Comparison of ENCODE assay signal across 20 cellular contexts in the genomic region with DNA sequence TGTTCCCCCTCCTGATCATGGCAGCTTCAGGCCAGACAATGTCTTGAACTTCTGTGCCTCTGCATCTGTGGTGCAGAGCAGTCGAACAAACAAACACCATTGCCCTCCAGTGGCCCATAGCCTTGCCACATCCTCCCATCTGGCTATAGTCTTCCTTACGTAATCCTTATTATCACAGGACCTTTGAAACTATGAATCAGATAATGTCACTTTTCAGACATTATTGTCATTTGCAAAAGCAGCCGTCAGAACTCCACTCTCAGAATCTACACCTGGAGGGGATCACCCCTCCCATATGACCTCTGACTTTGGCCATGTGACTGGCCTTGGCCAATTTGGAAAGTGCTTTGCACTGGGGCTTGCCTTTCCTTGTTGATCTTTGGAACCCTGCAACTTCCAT.
DNase-seq lines count a peak whose midpoint lies in the region; ATAC-seq lines count a peak whose summit lies in the region.
"Had no signal": no experiment of that assay in that cellular context is flagged by ENCODE, and none has a peak within 500 bp of the region (broad histone marks: within the 10 kb centered on the region; RNA-seq: fewer than 3 reads in every experiment).

No MANE protein-coding gene starts in this region.

- ATAC-seq in GM21576 (IDR thresholded peaks at IDR 0.05; ENCODE audit: unreplicated experiment), result no peak
- ATAC-seq: gastrocnemius medialis, left colon, mucosa of descending colon had no signal

- no peak overlapping the region for H3K4me3 ChIP-seq in H7 (ENCODE audit: insufficient read depth, low read depth, low read length)
- H3K4me3 ChIP-seq: cardiac muscle cell, gastrocnemius medialis, mucosa of descending colon, suprapubic skin had no signal

- H3K36me3 ChIP-seq in H7 (replicated peaks; ENCODE audit: control insufficient read depth, insufficient read depth, low read length), result no peaks in the 10 kb centered on the region
- H3K36me3 ChIP-seq: cardiac muscle cell, gastrocnemius medialis, neutrophil, suprapubic skin had no signal

- H3K4me1 Mint-ChIP-seq in immature natural killer cell, result peaks cover 20 to 43% of the 10 kb centered on the region in 2 donors

- peak; percentile 17 for DNase-seq in Ammon's horn (ENCODE audit: low spot score)
- peak; percentile 34 for DNase-seq in H7
- DNase-seq in NOMO-1 treated with dmso at 0.1 percent for 144 hours (lab: John Stamatoyannopoulos, UW; ENCODE audit: unreplicated experiment), result peak; percentile 33
- DNase-seq in immature natural killer cell, result peak; percentile 25 to 40 (median 31)
- no peak for DNase-seq in AG08396 (ENCODE audit: low spot score)
- DNase-seq in D341Med (ENCODE audit: low spot score), result no peak
- no peak for DNase-seq in EL
- DNase-seq: activated CD4-positive, alpha-beta T cell treated with anti-CD3 and anti-CD28 coated beads, Interleukin-2, amount 50 U/mL, for 4 hours; activated naive CD4-positive, alpha-beta T cell; DMS79 treated with DMSO at 0.1 percent for 48 hours; gastrocnemius medialis; left colon; mucosa of descending colon; NCI-H1694; NCI-H2227 treated with DMSO at 0.1 percent for 48 hours; T-helper 1 cell had no signal

- H3K4me3 Mint-ChIP-seq in immature natural killer cell, result no peak overlapping the region

- peaks cover 0 to 3% (median 3%) of the 10 kb centered on the region in 3 donors for H3K27me3 Mint-ChIP-seq in immature natural killer cell (ENCODE audit: low read depth in 3 of 3)

- H3K9me3 Mint-ChIP-seq in immature natural killer cell, result no peaks in the 10 kb centered on the region

- no peaks in the 10 kb centered on the region for H3K36me3 Mint-ChIP-seq in immature natural killer cell

- peak overlapping the region in 1 of 6 donors; percentile 4 for H3K27ac Mint-ChIP-seq in immature natural killer cell

- H3K27me3 ChIP-seq in H7 (ENCODE audit: control insufficient read depth, insufficient read depth, low read length), result no peaks in the 10 kb centered on the region
- H3K27me3 ChIP-seq: cardiac muscle cell, gastrocnemius medialis, neutrophil, suprapubic skin had no signal

Comparison
In these comparisons a context has a peak if more than half of its experiments do, and no peak if none do; other contexts are left out.
1. DNase-seq: peak in Ammon's horn (single experiment), H7 (single experiment), NOMO-1 treated with dmso at 0.1 percent for 144 hours (single experiment) and immature natural killer cell (3 of 3); none in AG08396 (single experiment), D341Med (single experiment) and EL (single experiment).